In genomic region chr3:48747703-48748102, GRCh38 we compare ENCODE assay signal across 16 cellular contexts. TPM values are rescaled to one million over a fixed set of nuclear protein-coding genes. Genes with fewer than 3 reads are reported as not detected.
DNase-seq lines count a peak whose midpoint lies in the region; ATAC-seq, FAIRE-seq and TF ChIP-seq lines count a peak whose summit lies in the region.
"Had no signal": no experiment of that assay in that cellular context is flagged by ENCODE, and none has a peak within 500 bp of the region (broad histone marks: within the 10 kb centered on the region; RNA-seq: fewer than 3 reads in every experiment).

No MANE protein-coding gene starts in this region.

- intact Hi-C loops in right lobe of liver (cut with DNase I) = no loop called here
- intact Hi-C loops in HepG2 (cut with micrococcal nuclease; ENCODE audit: unreplicated experiment) = loop anchor here (5.0 kb wide), 1 partner anchor 170 kb away; the partner anchor contains the start of gene ARIH2
- intact Hi-C loops in vagina (cut with DNase I) = no loop called here

- H3K9ac ChIP-seq in HepG2 (ENCODE audit: insufficient read depth, low read depth, low read length) (no peak overlapping the region), parathyroid adenoma (no peak overlapping the region)

- H4K20me1 ChIP-seq in HepG2 (ENCODE audit: insufficient read depth, low read length) = no peaks in the 10 kb centered on the region

- H3K4me1 ChIP-seq in right lobe of liver (peaks cover 0 to 16% (median 10%) of the 10 kb centered on the region in 4 donors), HepG2 (ENCODE audit: insufficient read depth, low read length) (peaks cover 17% of the 10 kb centered on the region), parathyroid adenoma (peaks cover 11% of the 10 kb centered on the region), vagina (peaks cover 26% of the 10 kb centered on the region)
- H3K4me1 ChIP-seq: body of pancreas had no signal

- H2AFZ ChIP-seq in HepG2 (ENCODE audit: low read length) (no peak overlapping the region), parathyroid adenoma (no peak overlapping the region)

- FAIRE-seq in HepG2 (lab: Jason Lieb, UNC) = no peak

- H3K4me3 ChIP-seq in right lobe of liver (no peak overlapping the region), HepG2 (replicated peaks in 1 of 3; ENCODE audit: insufficient read depth in 1 of 3, low read depth in 2 of 3, low read length in 3 of 3) (no peak overlapping the region), parathyroid adenoma (ENCODE audit: low read depth, low read length) (no peak overlapping the region), vagina (no peak overlapping the region)
- H3K4me3 ChIP-seq: body of pancreas, mucosa of descending colon, ovary had no signal

- no peaks in the 10 kb centered on the region for H3K9me3 Mint-ChIP-seq in glutamatergic neuron (ENCODE audit: unreplicated experiment)
- H3K9me3 Mint-ChIP-seq: activated naive CD4-positive, alpha-beta T cell treated with anti-CD3 and anti-CD28 coated beads for 36 hours; effector memory CD8-positive, alpha-beta T cell had no signal

- H3K79me2 ChIP-seq in HepG2 (ENCODE audit: insufficient read depth, low read length) (no peaks in the 10 kb centered on the region), parathyroid adenoma (no peaks in the 10 kb centered on the region)

- peak overlapping the region in 2 of 3 donors; percentile 8 to 24 for H3K27ac ChIP-seq in right lobe of liver
- no peak overlapping the region for H3K27ac ChIP-seq in HepG2 (ENCODE audit: extremely low read length, insufficient read depth, low read length)
- H3K27ac ChIP-seq in parathyroid adenoma = peak overlapping the region; percentile 55
- H3K27ac ChIP-seq in vagina = peak overlapping the region; percentile 21
- H3K27ac ChIP-seq: ovary had no signal

- in situ Hi-C loops in HepG2 (cut with HindIII; ENCODE audit: extremely low pct_ligation_motif_present, low pct_unique_long_range_greater_than_20kb) = no loop called here

- 21% methylated on average over 4 of the region's 4 CpGs for WGBS in right lobe of liver (ENCODE audit: insufficient coverage, low coverage, low lambda C conversion rate, missing lambda C conversion rate)
- 92% methylated on average over 4 of the region's 4 CpGs for WGBS in HepG2 (ENCODE audit: low lambda C conversion rate)

- H3K27me3 ChIP-seq in right lobe of liver (no peaks in the 10 kb centered on the region), HepG2 (ENCODE audit: control insufficient read depth in 1 of 2, insufficient read depth in 2 of 2, low read length in 2 of 2) (no peaks in the 10 kb centered on the region), parathyroid adenoma (ENCODE audit: control insufficient read depth, insufficient read depth, low read length) (no peaks in the 10 kb centered on the region), vagina (no peaks in the 10 kb centered on the region)
- H3K27me3 ChIP-seq: body of pancreas, ovary had no signal

- H3K27ac Mint-ChIP-seq in glutamatergic neuron (ENCODE audit: unreplicated experiment) = no peak overlapping the region
- H3K27ac Mint-ChIP-seq: activated naive CD4-positive, alpha-beta T cell treated with anti-CD3 and anti-CD28 coated beads for 36 hours; effector memory CD8-positive, alpha-beta T cell had no signal

- DNase-seq in right lobe of liver (peak in 2 of 3 donors; percentile 42 to 75), HepG2 (ENCODE audit: low spot score) (no peak), glutamatergic neuron (no peak), vagina (ENCODE audit: extremely low spot score in 2 of 2) (no peak), NK-92 (lab: John Stamatoyannopoulos, UW; ENCODE audit: unreplicated experiment) (no peak)
- DNase-seq: activated CD4-positive, alpha-beta T cell treated with anti-CD3 and anti-CD28 coated beads for 1 hour; activated naive CD4-positive, alpha-beta T cell treated with anti-CD3 and anti-CD28 coated beads for 36 hours; body of pancreas; effector memory CD8-positive, alpha-beta T cell; mucosa of descending colon; NCI-H1436; ovary; SHP77 had no signal

- TF ChIP-seq CTCF in right lobe of liver (IDR thresholded peaks at IDR 0.05) = no peak
- no peak for TF ChIP-seq CTCF in HepG2 (CRISPR knock-in tag; IDR thresholded peaks at IDR 0.05)
- no peak for TF ChIP-seq CTCF in glutamatergic neuron (IDR thresholded peaks at IDR 0.05; ENCODE audit: partially characterized antibody, unreplicated experiment)
- no peak for TF ChIP-seq CTCF in parathyroid adenoma (IDR thresholded peaks at IDR 0.05)
- no peak for TF ChIP-seq CTCF in vagina (IDR thresholded peaks at IDR 0.05)

- H3K9me3 ChIP-seq in right lobe of liver (no peaks in the 10 kb centered on the region), HepG2 (ENCODE audit: low read length) (no peaks in the 10 kb centered on the region), parathyroid adenoma (ENCODE audit: control insufficient read depth, low read length) (no peaks in the 10 kb centered on the region), vagina (no peaks in the 10 kb centered on the region)
- H3K9me3 ChIP-seq: body of pancreas, mucosa of descending colon, ovary had no signal

- no peak for TF ChIP-seq RAD21 in HepG2 (CRISPR knock-in tag; IDR thresholded peaks at IDR 0.05)

- no TSS peak for BruUV-seq in HepG2 (replicated peaks; lab: Mats Ljungman, UMichigan)

- peak; percentile 70 to 78 (median 72) for ATAC-seq in right lobe of liver
- ATAC-seq in HepG2 = no peak
- ATAC-seq in GM21367 (IDR thresholded peaks at IDR 0.05; ENCODE audit: unreplicated experiment) = no peak
- ATAC-seq in GM21717 (IDR thresholded peaks at IDR 0.05; ENCODE audit: unreplicated experiment) = no peak
- ATAC-seq: body of pancreas; effector memory CD8-positive, alpha-beta T cell had no signal

- TF ChIP-seq POLR2A in right lobe of liver (IDR thresholded peaks at IDR 0.05) = no peak
- TF ChIP-seq POLR2A in HepG2 (IDR thresholded peaks at IDR 0.05; ENCODE audit: insufficient read depth in 1 of 2, low read depth in 2 of 2, low read length in 2 of 2) = no peak
- TF ChIP-seq POLR2A in vagina (IDR thresholded peaks at IDR 0.05) = no peak

- peaks cover 2% of the 10 kb centered on the region for H3K27me3 Mint-ChIP-seq in glutamatergic neuron (ENCODE audit: unreplicated experiment)
- H3K27me3 Mint-ChIP-seq: effector memory CD8-positive, alpha-beta T cell had no signal

- H3K4me3 Mint-ChIP-seq in glutamatergic neuron (ENCODE audit: unreplicated experiment) = peak overlapping the region; percentile 21
- H3K4me3 Mint-ChIP-seq: activated naive CD4-positive, alpha-beta T cell treated with anti-CD3 and anti-CD28 coated beads for 36 hours; effector memory CD8-positive, alpha-beta T cell had no signal

- TF ChIP-seq EP300 in HepG2 (IDR thresholded peaks at IDR 0.05; ENCODE audit: low read depth in 2 of 2, low read length in 2 of 2) (no peak), HepG2 (CRISPR knock-in tag; IDR thresholded peaks at IDR 0.05; ENCODE audit: borderline replicate concordance) (no peak)

- POLR2A ChIA-PET in HepG2 (lab: Yijun Ruan, JAX) = interaction anchor here (1.7 kb wide), 2 partner anchors 31 to 259 kb away, joined by 4 read pairs; partner anchors contain the start of genes IP6K2 and WDR6

- H3K36me3 ChIP-seq in right lobe of liver = peaks cover 0 to 12% (median 3%) of the 10 kb centered on the region in 4 donors
- peaks cover 4 to 26% of the 10 kb centered on the region in 2 experiments; a peak in 4 of 5 replicates for H3K36me3 ChIP-seq in HepG2 (replicated peaks in 1 of 2; ENCODE audit: control insufficient read depth in 1 of 2, insufficient read depth in 2 of 2, low read length in 2 of 2)
- no peaks in the 10 kb centered on the region for H3K36me3 ChIP-seq in parathyroid adenoma (ENCODE audit: control insufficient read depth, insufficient read depth, low read length)
- peaks cover 0 to 24% of the 10 kb centered on the region in 2 donors for H3K36me3 ChIP-seq in vagina
- H3K36me3 ChIP-seq: ovary had no signal

- CTCF ChIA-PET in HepG2 (lab: Yijun Ruan, JAX; ENCODE audit: low intra/inter-chr PET ratio, low total read pairs) = no interaction called here

- H3K4me2 ChIP-seq in HepG2 (ENCODE audit: low read depth, low read length) (no peak overlapping the region), parathyroid adenoma (ENCODE audit: low read length) (no peak overlapping the region)

- H3K36me3 Mint-ChIP-seq in glutamatergic neuron (ENCODE audit: unreplicated experiment) = peaks cover 3% of the 10 kb centered on the region

- peaks cover 10% of the 10 kb centered on the region for H3K4me1 Mint-ChIP-seq in glutamatergic neuron (ENCODE audit: low read depth, unreplicated experiment)

TF ChIP-seq in HepG2, 621 proteins besides CTCF, POLR2A, EP300 and RAD21 (continues in another document):
- no peak for TF ChIP-seq PAX8 (CRISPR knock-in tag; IDR thresholded peaks at IDR 0.05; ENCODE audit: borderline replicate concordance)
- TF ChIP-seq ZNF607 (CRISPR knock-in tag; IDR thresholded peaks at IDR 0.05; ENCODE audit: borderline replicate concordance) = no peak
- no peak for TF ChIP-seq DDIT3 (CRISPR knock-in tag; IDR thresholded peaks at IDR 0.05)

RNA-seq across cellular contexts. Expression of gene IP6K2, which starts 30.7 kb away (rescaled TPM):
- total RNA-seq in right lobe of liver (10 to 100 TPM; 25.4 to 31.4 (median 27.4) TPM), HepG2 (2016; rRNA removed; fragmentation: Illumina TruSeq; extraction: Trizol) (65.5 and 85.5 TPM in 2 replicates), glutamatergic neuron (ENCODE audit: unreplicated experiment) (182 TPM), vagina (119 TPM)
- total RNA-seq in HepG2 (2016; cell fraction: cytosol; rRNA removed; fragmentation: Illumina TruSeq; extraction: Trizol; ENCODE audit: low read depth) = 19.4 and 21.6 TPM in 2 replicates
- 63.7 and 86.9 TPM in 2 replicates for total RNA-seq in HepG2 (2016; cell fraction: insoluble cytoplasmic fraction; rRNA removed; fragmentation: Illumina TruSeq; extraction: Trizol)
- total RNA-seq in HepG2 (2016; cell fraction: membrane; rRNA removed; fragmentation: Illumina TruSeq; extraction: Trizol) = 32.1 and 38.0 TPM in 2 replicates
- total RNA-seq in HepG2 (2016; cell fraction: nucleus; rRNA removed; fragmentation: Illumina TruSeq; extraction: Trizol) = 100 and 109 TPM in 2 replicates
- polyA plus RNA-seq in HepG2 (2011; rRNA removed) = 112 and 115 TPM in 2 replicates
- 66.7 and 84.4 TPM in 2 replicates for polyA plus RNA-seq in HepG2 (2011; cell fraction: cytosol; rRNA removed)
- polyA plus RNA-seq in HepG2 (2011; cell fraction: nucleus; rRNA removed) = 480 and 513 TPM in 2 replicates
- 77.2 and 80.7 TPM in 2 replicates for polyA plus RNA-seq in HepG2 (2012)
- 16.4 and 20.0 TPM in 2 replicates for polyA plus RNA-seq in HepG2 (2016; cell fraction: cytosol; fragmentation: Illumina TruSeq; extraction: Trizol; ENCODE audit: low read depth)
- polyA plus RNA-seq in HepG2 (2016; cell fraction: insoluble cytoplasmic fraction; fragmentation: Illumina TruSeq; extraction: Trizol; ENCODE audit: low read depth) = 82.8 and 83.9 TPM in 2 replicates
- 26.4 and 27.7 TPM in 2 replicates for polyA plus RNA-seq in HepG2 (2016; cell fraction: membrane; fragmentation: Illumina TruSeq; extraction: Trizol; ENCODE audit: low read depth)
- polyA plus RNA-seq in HepG2 (2016; cell fraction: nucleus; fragmentation: Illumina TruSeq; extraction: Trizol; ENCODE audit: insufficient read depth, low read depth) = 260 and 268 TPM in 2 replicates
- polyA minus RNA-seq in HepG2 (2011; rRNA and poly(A)+ RNA removed; ENCODE audit: low replicate concordance) = 71.8 and 84.4 TPM in 2 replicates
- 23.0 and 26.6 TPM in 2 replicates for polyA minus RNA-seq in HepG2 (2011; cell fraction: cytosol; rRNA and poly(A)+ RNA removed)
- polyA minus RNA-seq in HepG2 (2011; cell fraction: nucleus; rRNA and poly(A)+ RNA removed) = 87.8 and 89.9 TPM in 2 replicates

Comparison
In these comparisons a context has a peak if more than half of its experiments do, and no peak if none do; other contexts are left out.
1. ATAC-seq: peak in right lobe of liver (4 of 4); none in HepG2 (single experiment), GM21367 (single experiment) and GM21717 (single experiment).
2. DNase-seq: peak in right lobe of liver (2 of 3); none in HepG2 (single experiment), glutamatergic neuron (single experiment), vagina (0 of 2) and NK-92 (single experiment).